ENCODE assay signal across 24 cellular contexts in genomic region chr3:157514371-157514919, GRCh38. TPM values are rescaled to one million over a fixed set of nuclear protein-coding genes. Genes with fewer than 3 reads are reported as not detected.
"Had no signal": no experiment of that assay in that cellular context is flagged by ENCODE, and none has a peak within 500 bp of the region (broad histone marks: within the 10 kb centered on the region; RNA-seq: fewer than 3 reads in every experiment).

No MANE protein-coding gene starts in this region.

- H3K36me3 ChIP-seq: MG63 had no signal

- H3K9me3 ChIP-seq: SK-N-SH had no signal

- ATAC-seq: HepG2, Panc1, PC-3 had no signal

- H3K27ac ChIP-seq: RWPE1 had no signal

- DNase-seq: IMR-90; Karpas-422; KG1; MG63; NCI-H1092 treated with DMSO at 0.1 percent for 48 hours; NCI-H1436; NCI-H187; NCI-H2029; NCI-H2171; NCI-H226; NCI-H446; NCI-H510A; NCI-H524 treated with DMSO at 0.1 percent for 48 hours; NCI-H69; NCI-H774; NK-92 treated with Interleukin-12 subunit alpha and Interleukin-12 subunit beta, amount 100 ng/mL, for 24 hours; PC-3; SHP77; SK-N-SH; SW 1271 had no signal

- H3K4me3 ChIP-seq: MG63 had no signal

RNA-seq across cellular contexts. Expression of gene VEPH1, which starts 11.2 kb away (rescaled TPM):
- total RNA-seq: HepG2, OCI-LY7 had no signal
- polyA plus RNA-seq: HepG2 had no signal
